In genomic region chr2:46041434-46041833, GRCh38 we compare ENCODE assay signal across 23 cellular contexts.
A peak's percentile ranks its signal among the peaks of the same experiment; 100 is the strongest.
DNase-seq lines count a peak whose midpoint lies in the region; ATAC-seq, FAIRE-seq and TF ChIP-seq lines count a peak whose summit lies in the region.
"Had no signal": no experiment of that assay in that cellular context is flagged by ENCODE, and none has a peak within 500 bp of the region (broad histone marks: within the 10 kb centered on the region; RNA-seq: fewer than 3 reads in every experiment).

No MANE protein-coding gene starts in this region.

- no peaks in the 10 kb centered on the region for H3K36me3 Mint-ChIP-seq in nephron progenitor cell (ENCODE audit: low read depth)

- WGBS in GM23248 (ENCODE audit: low coverage in 1 of 2, low lambda C conversion rate in 2 of 2, missing lambda C conversion rate in 2 of 2), 2 experiments: 40 to 41% methylated on average over 2 of the region's 2 CpGs
- WGBS in prostate gland: 36% methylated on average over 2 of the region's 2 CpGs
- 79 to 83% (median 80%) methylated on average over 2 of the region's 2 CpGs for WGBS in psoas muscle, 3 donors

- H3K9ac ChIP-seq in GM23248 (no peak overlapping the region), kidney (ENCODE audit: low read length in 2 of 2) (no peak overlapping the region)

- H2AFZ ChIP-seq in GM23248: no peak overlapping the region

- H3K9me3 Mint-ChIP-seq in nephron progenitor cell: no peaks in the 10 kb centered on the region
- H3K9me3 Mint-ChIP-seq: activated naive CD4-positive, alpha-beta T cell treated with anti-CD3 and anti-CD28 coated beads for 36 hours had no signal

- H3K27ac Mint-ChIP-seq in nephron progenitor cell: no peak overlapping the region
- H3K27ac Mint-ChIP-seq: activated CD4-positive, alpha-beta T cell treated with anti-CD3 and anti-CD28 coated beads, Interleukin-2, amount 10 ng/mL, durations not matched to agents 24 days and 14 days; activated naive CD4-positive, alpha-beta T cell treated with anti-CD3 and anti-CD28 coated beads for 36 hours had no signal

- no peak overlapping the region for H3K4me3 Mint-ChIP-seq in nephron progenitor cell
- H3K4me3 Mint-ChIP-seq: activated CD4-positive, alpha-beta T cell treated with anti-CD3 and anti-CD28 coated beads, Interleukin-2, amount 10 ng/mL, durations not matched to agents 24 days and 14 days; activated naive CD4-positive, alpha-beta T cell treated with anti-CD3 and anti-CD28 coated beads for 36 hours had no signal

- TF ChIP-seq POLR2A in prostate gland (IDR thresholded peaks at IDR 0.05): no peak

- in situ Hi-C loops in GM23248 (cut with MboI): no loop called here

- H3F3A ChIP-seq in GM23248 (ENCODE audit: insufficient read depth): peaks cover 13% of the 10 kb centered on the region; the same call in 1 of the 2 replicates

- H3K27ac ChIP-seq in GM23248 (no peak overlapping the region), prostate gland (peak overlapping the region; percentile 65 to 69), psoas muscle (no peak overlapping the region), kidney (ENCODE audit: low read depth in 2 of 2, low read length in 2 of 2) (peak overlapping the region in 1 of 2 donors; percentile 61)
- H3K27ac ChIP-seq: brain microvascular endothelial cell, gastrocnemius medialis, WERI-Rb-1 had no signal

- H3K9me3 ChIP-seq in GM23248 (ENCODE audit: low read depth) (no peaks in the 10 kb centered on the region), prostate gland (no peaks in the 10 kb centered on the region), psoas muscle (no peaks in the 10 kb centered on the region), kidney (ENCODE audit: control insufficient read depth in 1 of 2, low read length in 2 of 2) (no peaks in the 10 kb centered on the region)
- H3K9me3 ChIP-seq: gastrocnemius medialis had no signal

- H3K79me2 ChIP-seq in GM23248 (ENCODE audit: insufficient read depth): no peaks in the 10 kb centered on the region

- H3K9me2 ChIP-seq in GM23248 (ENCODE audit: insufficient read depth): no peaks in the 10 kb centered on the region

- H4K20me1 ChIP-seq in GM23248 (ENCODE audit: insufficient read depth): no peaks in the 10 kb centered on the region

- FAIRE-seq in kidney (lab: Jason Lieb, UNC): no peak
- FAIRE-seq: colon, D721Med, H1 had no signal

- no peak for ATAC-seq in psoas muscle
- ATAC-seq: gastrocnemius medialis had no signal

- H3K27me3 ChIP-seq in GM23248 (replicated peaks; ENCODE audit: insufficient read depth) (no peaks in the 10 kb centered on the region), prostate gland (replicated peaks; ENCODE audit: insufficient read depth) (no peaks in the 10 kb centered on the region), psoas muscle (ENCODE audit: insufficient read depth in 3 of 3, low read length in 2 of 3) (no peaks in the 10 kb centered on the region)
- H3K27me3 ChIP-seq: brain microvascular endothelial cell, gastrocnemius medialis had no signal

- no peak overlapping the region for H3K4me3 ChIP-seq in AG10803 (ENCODE audit: low read length)
- no peak overlapping the region for H3K4me3 ChIP-seq in GM23248
- no peak overlapping the region for H3K4me3 ChIP-seq in epithelial cell of esophagus (ENCODE audit: low read length)
- H3K4me3 ChIP-seq in prostate gland: no peak overlapping the region
- no peak overlapping the region for H3K4me3 ChIP-seq in psoas muscle
- no peak overlapping the region for H3K4me3 ChIP-seq in kidney (ENCODE audit: low read length in 2 of 2)
- H3K4me3 ChIP-seq: gastrocnemius medialis had no signal

- H3K36me3 ChIP-seq in GM23248 (ENCODE audit: low read depth): no peaks in the 10 kb centered on the region
- H3K36me3 ChIP-seq in prostate gland: no peaks in the 10 kb centered on the region
- H3K36me3 ChIP-seq in psoas muscle (ENCODE audit: insufficient read depth in 1 of 2, low read depth in 1 of 2): no peaks in the 10 kb centered on the region
- H3K36me3 ChIP-seq in kidney (ENCODE audit: control insufficient read depth in 1 of 2, insufficient read depth in 2 of 2, low read length in 2 of 2): no peaks in the 10 kb centered on the region
- H3K36me3 ChIP-seq: brain microvascular endothelial cell, gastrocnemius medialis, WERI-Rb-1 had no signal

- intact Hi-C loops in prostate gland (cut with DNase I) (no loop called here), psoas muscle (cut with DNase I) (no loop called here), kidney (cut with DNase I) (no loop called here)

- H3K4me1 Mint-ChIP-seq in nephron progenitor cell: peaks cover 3% of the 10 kb centered on the region

- DNase-seq in AG10803 (ENCODE audit: low read depth) (peak; percentile 76), GM23248 (no peak), epithelial cell of esophagus (ENCODE audit: low read depth) (peak; percentile 2), prostate gland (ENCODE audit: low spot score) (no peak), psoas muscle (no peak), kidney (no peak), nephron progenitor cell (no peak)
- DNase-seq: activated CD4-positive, alpha-beta T cell treated with anti-CD3 and anti-CD28 coated beads, Interleukin-2, amount 10 ng/mL, durations not matched to agents 24 days and 14 days; activated naive CD4-positive, alpha-beta T cell treated with anti-CD3 and anti-CD28 coated beads for 36 hours; brain microvascular endothelial cell; effector memory CD4-positive, alpha-beta T cell; erythroblast; gastrocnemius medialis; mesendoderm; NCI-H1048; NCI-H1694; SW 1271; T-helper 9 cell; trophoblast cell; WERI-Rb-1 had no signal

- TF ChIP-seq CTCF in AG10803 (conservative IDR thresholded peaks at IDR 0.05; ENCODE audit: low read length) (no peak), epithelial cell of esophagus (IDR thresholded peaks at IDR 0.05; ENCODE audit: insufficient read depth, low read depth, low read length, missing control alignments) (no peak), prostate gland (IDR thresholded peaks at IDR 0.05) (no peak), psoas muscle (IDR thresholded peaks at IDR 0.05) (no peak), kidney (IDR thresholded peaks at IDR 0.05; ENCODE audit: borderline replicate concordance, extremely low read depth, insufficient read depth) (no peak), nephron progenitor cell (IDR thresholded peaks at IDR 0.05) (no peak)

- H3K4me1 ChIP-seq in GM23248 (ENCODE audit: insufficient read depth) (peaks cover 26% of the 10 kb centered on the region), prostate gland (replicated peaks) (peaks cover 16% of the 10 kb centered on the region), psoas muscle (peaks cover 19% of the 10 kb centered on the region), kidney (ENCODE audit: control insufficient read depth in 1 of 2, insufficient read depth in 1 of 2, low read depth in 1 of 2, low read length in 2 of 2) (peaks cover 17 to 35% of the 10 kb centered on the region in 2 donors)

- H3K4me2 ChIP-seq in GM23248 (ENCODE audit: unreplicated experiment): peak overlapping the region; percentile 9

- H3K27me3 Mint-ChIP-seq in nephron progenitor cell (ENCODE audit: low read depth, poor library complexity): peaks cover 3% of the 10 kb centered on the region
- H3K27me3 Mint-ChIP-seq: activated CD4-positive, alpha-beta T cell treated with anti-CD3 and anti-CD28 coated beads, Interleukin-2, amount 10 ng/mL, durations not matched to agents 24 days and 14 days had no signal

Comparison
In these comparisons a context has a peak if more than half of its experiments do, and no peak if none do; other contexts are left out.
1. DNase-seq: peak in AG10803 (single experiment) and epithelial cell of esophagus (single experiment); none in GM23248 (single experiment), prostate gland (single experiment), psoas muscle (0 of 2), kidney (single experiment) and nephron progenitor cell (single experiment).
2. H3K27ac ChIP-seq: peak in prostate gland (2 of 2); none in GM23248 (single experiment) and psoas muscle (single experiment).